ENCODE assay signal across 8 cellular contexts in the genomic region with DNA sequence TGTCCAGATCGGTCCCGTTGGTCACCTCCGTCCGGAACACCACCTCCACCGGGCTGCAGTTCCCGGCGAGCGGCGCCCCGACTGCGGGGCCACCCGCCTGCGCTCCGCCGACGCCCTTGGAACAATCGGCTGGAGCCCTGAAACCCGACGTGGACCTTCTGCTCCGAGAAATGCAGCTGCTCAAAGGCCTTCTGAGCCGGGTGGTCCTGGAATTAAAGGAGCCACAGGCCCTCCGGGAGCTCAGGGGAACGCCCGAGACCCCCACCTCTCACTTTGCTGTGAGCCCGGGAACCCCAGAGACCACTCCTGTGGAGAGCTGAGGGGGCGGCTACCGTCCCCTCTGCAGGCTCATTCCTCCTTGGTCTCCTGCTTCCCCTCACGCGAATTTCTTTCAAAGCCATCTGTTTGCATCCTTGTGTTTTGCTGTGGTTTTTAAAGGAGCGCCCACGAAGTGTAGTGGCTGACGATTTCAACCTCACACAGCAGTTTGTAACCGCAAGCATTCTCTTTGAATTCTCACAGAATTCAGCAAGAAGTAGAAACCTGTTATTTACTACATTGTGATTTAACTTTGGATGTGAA. TPM values are rescaled to one million over a fixed set of nuclear protein-coding genes. Genes with fewer than 3 reads are reported as not detected.
A peak's percentile ranks its signal among the peaks of the same experiment; 100 is the strongest.
DNase-seq lines count a peak whose midpoint lies in the region; ATAC-seq and TF ChIP-seq lines count a peak whose summit lies in the region.

No MANE protein-coding gene starts in this region.

- intact Hi-C loops in activated CD4-positive, alpha-beta T cell treated with anti-CD3 and anti-CD28 coated beads for 36 hours (cut with DNase I, micrococcal nuclease): loop anchor here in 1 of 2 experiments (2.0 kb wide), 1 partner anchor 107 kb away; no protein-coding TSS in a partner anchor
- intact Hi-C loops in mucosa of descending colon (cut with DNase I, micrococcal nuclease): no loop called here

- H3K27ac Mint-ChIP-seq in activated CD4-positive, alpha-beta T cell treated with anti-CD3 and anti-CD28 coated beads for 36 hours: peak overlapping the region; percentile 66

- no peak for TF ChIP-seq CTCF in mucosa of descending colon (IDR thresholded peaks at IDR 0.05)

- H3K4me1 Mint-ChIP-seq in activated CD4-positive, alpha-beta T cell treated with anti-CD3 and anti-CD28 coated beads for 36 hours: peaks cover 45% of the 10 kb centered on the region

- H3K36me3 ChIP-seq in mucosa of descending colon (ENCODE audit: low read depth) (no peaks in the 10 kb centered on the region), urinary bladder (ENCODE audit: insufficient read depth) (no peaks in the 10 kb centered on the region)

- peak; percentile 48 for DNase-seq in activated CD4-positive, alpha-beta T cell treated with anti-CD3 and anti-CD28 coated beads for 36 hours
- no peak for DNase-seq in activated CD4-positive, alpha-beta T cell treated with anti-CD3 and anti-CD28 coated beads for 1 hour
- DNase-seq in T-helper 1 cell (peak in 4 of 5 donors; percentile 10 to 59 (median 24)), dedifferentiated amniotic fluid mesenchymal stem cell (ENCODE audit: extremely low spot score) (peak; percentile 51), mucosa of descending colon (peak in 1 of 3 donors; percentile 21), DMS114 treated with DMSO at 0.1 percent for 48 hours (lab: John Stamatoyannopoulos, UW; ENCODE audit: unreplicated experiment) (no peak)

- peak overlapping the region; percentile 93 for H3K27ac ChIP-seq in urinary bladder (ENCODE audit: low read depth)

- no peaks in the 10 kb centered on the region for H3K9me3 Mint-ChIP-seq in activated CD4-positive, alpha-beta T cell treated with anti-CD3 and anti-CD28 coated beads for 36 hours (ENCODE audit: low read depth)

- H3K9me3 ChIP-seq in mucosa of descending colon: no peaks in the 10 kb centered on the region

- H3K4me3 Mint-ChIP-seq in activated CD4-positive, alpha-beta T cell treated with anti-CD3 and anti-CD28 coated beads for 36 hours: peak overlapping the region; percentile 73

- POLR2A ChIA-PET in activated CD4-positive, alpha-beta T cell treated with anti-CD3 and anti-CD28 coated beads for 36 hours (lab: Charles Lee): interaction anchor here (0.9 kb wide), 1 partner anchor 22 kb away, joined by 3 read pairs; the partner anchor contains the start of gene DUSP12

- no peaks in the 10 kb centered on the region for H3K36me3 Mint-ChIP-seq in activated CD4-positive, alpha-beta T cell treated with anti-CD3 and anti-CD28 coated beads for 36 hours (ENCODE audit: low read depth)

- H3K4me3 ChIP-seq in mucosa of descending colon: no peak overlapping the region
- peak overlapping the region; percentile 62 for H3K4me3 ChIP-seq in urinary bladder (ENCODE audit: low read depth, low read length)

- peaks cover 45% of the 10 kb centered on the region for H3K27me3 Mint-ChIP-seq in activated CD4-positive, alpha-beta T cell treated with anti-CD3 and anti-CD28 coated beads for 36 hours

- CTCF ChIA-PET in activated CD4-positive, alpha-beta T cell treated with anti-CD3 and anti-CD28 coated beads for 36 hours (lab: Charles Lee): interaction anchor here (0.6 to 1.5 kb wide), 4 partner anchors 13 to 177 kb away, joined by 3 to 10 read pairs (median 3); no protein-coding TSS in a partner anchor

- H3K4me1 ChIP-seq in mucosa of descending colon (ENCODE audit: low read depth): peaks cover 5% of the 10 kb centered on the region
- H3K4me1 ChIP-seq in urinary bladder (ENCODE audit: insufficient read depth): peaks cover 2% of the 10 kb centered on the region

- ATAC-seq in activated CD4-positive, alpha-beta T cell treated with anti-CD3 and anti-CD28 coated beads for 36 hours: peak; percentile 21
- peak; percentile 8 for ATAC-seq in HG03039 (IDR thresholded peaks at IDR 0.05; ENCODE audit: unreplicated experiment)
- ATAC-seq in mucosa of descending colon: peak; percentile 3

- WGBS in urinary bladder: 5% methylated on average over 33 of the region's 33 CpGs

RNA-seq across cellular contexts. Expression of gene FCRLB, which starts 6.1 kb away (rescaled TPM):
- not detected for total RNA-seq in activated CD4-positive, alpha-beta T cell treated with anti-CD3 and anti-CD28 coated beads for 36 hours
- total RNA-seq in mucosa of descending colon (under 1 TPM in 1 of 3 donors, not detected in 2; 0.28 TPM), urinary bladder (3.6 TPM)
- 1.1 TPM for polyA plus RNA-seq in urinary bladder

RNA-seq across cellular contexts. Expression of gene FCRLA, which starts 20.4 kb away (rescaled TPM):
- total RNA-seq in activated CD4-positive, alpha-beta T cell treated with anti-CD3 and anti-CD28 coated beads for 36 hours: not detected
- under 1 TPM in 2 of 3 donors, not detected in 1; 0.41 to 0.49 TPM for total RNA-seq in mucosa of descending colon
- total RNA-seq in urinary bladder: 0.48 TPM
- polyA plus RNA-seq in urinary bladder: not detected

RNA-seq across cellular contexts. Expression of gene DUSP12, which starts 22.2 kb away (rescaled TPM):
- 10 to 100 TPM; 28.0 to 28.1 TPM for total RNA-seq in activated CD4-positive, alpha-beta T cell treated with anti-CD3 and anti-CD28 coated beads for 36 hours
- total RNA-seq in mucosa of descending colon: 10 to 100 TPM; 14.3 to 19.5 (median 15.1) TPM
- 41.8 TPM for total RNA-seq in urinary bladder
- polyA plus RNA-seq in urinary bladder: 27.9 TPM

RNA-seq across cellular contexts. Expression of gene ATF6, which starts 38.7 kb away (rescaled TPM):
- total RNA-seq in activated CD4-positive, alpha-beta T cell treated with anti-CD3 and anti-CD28 coated beads for 36 hours: 10 to 100 TPM; 23.7 to 31.9 TPM
- total RNA-seq in mucosa of descending colon: 10 to 100 TPM; 21.7 to 24.9 (median 24.5) TPM
- 39.4 TPM for total RNA-seq in urinary bladder
- 13.0 TPM for polyA plus RNA-seq in urinary bladder

Comparison
In these comparisons a context has a peak if more than half of its experiments do, and no peak if none do; other contexts are left out.
1. DNase-seq: peak in activated CD4-positive, alpha-beta T cell treated with anti-CD3 and anti-CD28 coated beads for 36 hours (single experiment), T-helper 1 cell (4 of 5) and dedifferentiated amniotic fluid mesenchymal stem cell (single experiment); none in activated CD4-positive, alpha-beta T cell treated with anti-CD3 and anti-CD28 coated beads for 1 hour (single experiment) and DMS114 treated with DMSO at 0.1 percent for 48 hours (single experiment).
2. Peak in every context shown above with its lines, with median percentiles within 50 percentile points of each other: ATAC-seq.